1 cellular context compared by ENCODE assay signal in the genomic region with DNA sequence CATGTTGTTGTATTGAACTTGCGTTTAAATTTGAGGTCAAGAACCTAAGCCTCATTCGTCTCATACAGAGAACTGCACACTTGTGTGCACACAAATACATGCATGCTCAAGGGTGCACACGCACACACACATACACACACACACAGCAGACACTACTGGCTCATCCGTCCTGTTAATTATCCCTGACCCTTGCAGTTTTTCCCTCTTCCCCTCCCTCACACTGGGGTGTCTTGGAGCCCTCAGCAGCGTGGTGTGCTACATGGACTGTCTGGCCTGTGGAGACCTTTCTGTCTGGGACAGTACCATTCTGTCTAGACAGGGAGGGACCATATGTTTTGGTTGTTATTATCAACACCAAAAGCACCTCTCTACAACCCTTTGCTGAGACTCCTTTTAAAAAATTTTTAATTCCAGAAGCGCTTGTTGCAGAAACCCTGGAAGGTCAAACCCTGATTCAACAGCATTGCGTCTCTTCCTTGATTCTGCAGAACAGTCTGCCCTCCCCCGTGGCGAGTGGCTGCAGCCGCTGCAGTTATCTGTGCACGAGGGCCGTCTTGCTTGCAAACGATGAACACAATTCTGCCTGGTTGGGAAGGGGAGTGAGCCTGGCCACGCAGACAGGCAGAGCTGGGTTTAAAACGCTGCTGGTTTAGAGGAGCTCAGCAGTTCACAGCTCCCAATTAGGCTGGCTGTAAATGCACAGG.
TF ChIP-seq lines count a peak whose summit lies in the region.

No MANE protein-coding gene starts in this region.

TF ChIP-seq in H1, 55 proteins besides CTCF, POLR2A, EP300 and RAD21 (continued from another document):
- TF ChIP-seq, protein P1, sequence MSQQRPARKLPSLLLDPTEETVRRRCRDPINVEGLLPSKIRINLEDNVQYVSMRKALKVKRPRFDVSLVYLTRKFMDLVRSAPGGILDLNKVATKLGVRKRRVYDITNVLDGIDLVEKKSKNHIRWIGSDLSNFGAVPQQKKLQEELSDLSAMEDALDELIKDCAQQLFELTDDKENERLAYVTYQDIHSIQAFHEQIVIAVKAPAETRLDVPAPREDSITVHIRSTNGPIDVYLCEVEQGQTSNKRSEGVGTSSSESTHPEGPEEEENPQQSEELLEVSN (IDR thresholded peaks at IDR 0.05): no peak
- no peak for TF ChIP-seq NRF1 (IDR thresholded peaks at IDR 0.05; ENCODE audit: low read depth, low read length)
- TF ChIP-seq CTBP2 (IDR thresholded peaks at IDR 0.05; ENCODE audit: borderline replicate concordance, insufficient read depth, insufficient read length, low read length): no peak
- TF ChIP-seq BCL11A (IDR thresholded peaks at IDR 0.05; ENCODE audit: low read depth in 2 of 2, low read length in 2 of 2): no peak
